Comparison of ENCODE assay signal across 18 cellular contexts in the genomic region with DNA sequence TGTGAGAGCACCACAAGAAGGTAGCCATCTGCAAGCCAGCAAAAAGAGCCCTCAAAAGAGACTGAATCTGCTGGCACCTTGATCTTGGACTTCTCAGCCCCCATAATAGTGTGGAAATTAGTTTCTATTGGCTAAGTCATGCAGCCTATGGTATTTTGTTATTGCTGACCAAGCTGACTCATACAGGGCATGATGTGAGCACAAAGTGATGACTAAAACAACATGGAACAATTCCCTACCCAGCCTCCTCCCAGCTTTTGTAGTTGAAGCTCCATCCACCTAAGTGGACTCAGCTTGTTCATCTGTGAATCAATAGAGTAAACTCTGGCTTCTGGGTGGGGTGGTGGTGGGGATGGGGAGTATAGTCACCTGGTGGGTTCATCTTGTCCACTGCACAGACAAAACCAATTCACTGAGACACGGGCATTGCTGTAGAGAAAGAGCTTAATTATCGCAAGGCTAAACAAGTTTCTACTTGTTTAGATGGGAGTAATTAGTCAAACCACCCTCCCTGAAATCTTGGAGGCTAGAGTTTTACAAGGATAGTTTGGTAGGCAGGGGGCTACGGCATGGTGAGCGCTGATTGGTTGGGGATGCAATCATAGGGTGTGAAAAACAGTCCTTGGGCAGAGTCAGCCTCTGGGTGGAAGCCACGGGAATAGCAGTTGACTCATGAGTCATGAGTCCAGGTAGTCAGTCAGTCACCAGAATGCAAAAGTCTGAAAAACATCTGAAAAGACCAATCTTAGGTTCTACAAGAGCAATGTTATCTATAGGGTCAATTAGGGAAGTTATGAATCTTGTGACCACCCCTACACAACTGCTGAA.
DNase-seq lines count a peak whose midpoint lies in the region; ATAC-seq and TF ChIP-seq lines count a peak whose summit lies in the region.
"Had no signal": no experiment of that assay in that cellular context is flagged by ENCODE, and none has a peak within 500 bp of the region (broad histone marks: within the 10 kb centered on the region; RNA-seq: fewer than 3 reads in every experiment).

No MANE protein-coding gene starts in this region.

- H3K4me3 Mint-ChIP-seq in natural killer cell, result no peak overlapping the region
- H3K4me3 Mint-ChIP-seq: activated B cell treated with CpG ODN at 0.5 μM for 24 hours; activated CD8-positive, alpha-beta memory T cell treated with anti-CD3 and anti-CD28 coated beads, Interleukin-2, amount 10 ng/mL, durations not matched to agents 7 days and 5 days; activated naive CD4-positive, alpha-beta T cell treated with anti-CD3 and anti-CD28 coated beads for 36 hours; CD14-positive monocyte; nephron progenitor cell; stimulated activated naive B cell treated with anti-CD40 and anti-IgM and Interleukin-4, amounts not matched to agents 10 μg/mL and 1 μg/mL and 100 μg/mL, for 72 hours had no signal

- no peak overlapping the region for H3K4ac ChIP-seq in mesenchymal stem cell (ENCODE audit: low read depth in 1 of 2, low read length in 2 of 2)

- no peak overlapping the region for H3K23ac ChIP-seq in mesenchymal stem cell (ENCODE audit: low read length in 2 of 2)

- no peak overlapping the region for H2BK5ac ChIP-seq in mesenchymal stem cell (ENCODE audit: low read depth, low read length, poor library complexity, severe bottlenecking)

- no peaks in the 10 kb centered on the region for H3K4me1 ChIP-seq in mesenchymal stem cell (ENCODE audit: control insufficient read depth, insufficient read depth, low read depth, low read length)
- H3K4me1 ChIP-seq: uterus had no signal

- in situ Hi-C loops in brain microvascular endothelial cell (cut with HindIII; ENCODE audit: low pct_ligation_motif_present, low sequenced_read_pairs), result no loop called here

- H2BK12ac ChIP-seq in mesenchymal stem cell (ENCODE audit: low read length in 2 of 2), result no peak overlapping the region

- no peaks in the 10 kb centered on the region for H3K79me1 ChIP-seq in mesenchymal stem cell (replicated peaks; ENCODE audit: low read length, poor library complexity, severe bottlenecking)

- H4K91ac ChIP-seq in mesenchymal stem cell (ENCODE audit: low read length), result no peak overlapping the region

- H3K4me3 ChIP-seq in brain microvascular endothelial cell (ENCODE audit: low read depth, low read length), result no peak overlapping the region
- no peak overlapping the region for H3K4me3 ChIP-seq in mesenchymal stem cell (ENCODE audit: insufficient read depth in 1 of 2, low read depth in 1 of 2, low read length in 2 of 2)
- H3K4me3 ChIP-seq: uterus had no signal

- H3K27me3 Mint-ChIP-seq in natural killer cell (ENCODE audit: low read depth in 2 of 2), result peaks cover 3 to 31% of the 10 kb centered on the region in 2 donors

- no peak overlapping the region for H4K8ac ChIP-seq in mesenchymal stem cell (ENCODE audit: low read length)

- H3K27me3 ChIP-seq in brain microvascular endothelial cell (replicated peaks) (no peaks in the 10 kb centered on the region), mesenchymal stem cell (ENCODE audit: control insufficient read depth in 1 of 2, insufficient read depth in 1 of 2, low read length in 2 of 2) (no peaks in the 10 kb centered on the region)
- H3K27me3 ChIP-seq: uterus had no signal

- no peak overlapping the region for H2AK5ac ChIP-seq in mesenchymal stem cell (ENCODE audit: low read length, severe bottlenecking)

- ATAC-seq in natural killer cell (no peak), HG03175 (IDR thresholded peaks at IDR 0.05; ENCODE audit: unreplicated experiment) (no peak)
- ATAC-seq: activated CD8-positive, alpha-beta memory T cell treated with anti-CD3 and anti-CD28 coated beads, Interleukin-2, amount 10 ng/mL, durations not matched to agents 7 days and 5 days; stimulated activated naive B cell treated with anti-CD40 and anti-IgM and Interleukin-4, amounts not matched to agents 10 μg/mL and 1 μg/mL and 100 μg/mL, for 72 hours had no signal

- TF ChIP-seq CTCF in brain microvascular endothelial cell (IDR thresholded peaks at IDR 0.05; ENCODE audit: low read depth, low read length, missing control alignments) (no peak), natural killer cell (IDR thresholded peaks at IDR 0.05) (no peak)

- H3K9me3 Mint-ChIP-seq in natural killer cell, result no peaks in the 10 kb centered on the region
- H3K9me3 Mint-ChIP-seq: activated B cell treated with CpG ODN at 0.5 μM for 24 hours; activated naive CD4-positive, alpha-beta T cell treated with anti-CD3 and anti-CD28 coated beads for 36 hours had no signal

- H3K36me3 ChIP-seq in brain microvascular endothelial cell (replicated peaks) (no peaks in the 10 kb centered on the region), mesenchymal stem cell (ENCODE audit: control insufficient read depth in 1 of 2, insufficient read depth in 2 of 2, low read depth in 1 of 2, low read length in 2 of 2) (no peaks in the 10 kb centered on the region)
- H3K36me3 ChIP-seq: uterus had no signal

- no peak overlapping the region for H3K27ac ChIP-seq in brain microvascular endothelial cell
- no peak overlapping the region for H3K27ac ChIP-seq in mesenchymal stem cell (ENCODE audit: low read length, poor library complexity, severe bottlenecking)
- H3K27ac ChIP-seq: uterus had no signal

- H2AFZ ChIP-seq in mesenchymal stem cell (ENCODE audit: low read depth, low read length), result no peak overlapping the region

- peaks cover 6% of the 10 kb centered on the region for H3K9me3 ChIP-seq in mesenchymal stem cell (ENCODE audit: control insufficient read depth, low read length)
- H3K9me3 ChIP-seq: uterus had no signal

- H3K27ac Mint-ChIP-seq in natural killer cell, result no peak overlapping the region
- H3K27ac Mint-ChIP-seq: activated B cell treated with CpG ODN at 0.5 μM for 24 hours; activated CD8-positive, alpha-beta memory T cell treated with anti-CD3 and anti-CD28 coated beads, Interleukin-2, amount 10 ng/mL, durations not matched to agents 7 days and 5 days; activated naive CD4-positive, alpha-beta T cell treated with anti-CD3 and anti-CD28 coated beads for 36 hours; CD14-positive monocyte; nephron progenitor cell; stimulated activated naive B cell treated with anti-CD40 and anti-IgM and Interleukin-4, amounts not matched to agents 10 μg/mL and 1 μg/mL and 100 μg/mL, for 72 hours had no signal

- no peak overlapping the region for H3K18ac ChIP-seq in mesenchymal stem cell (ENCODE audit: low read depth in 1 of 2, low read length in 2 of 2)

- 89% methylated on average over 5 of the region's 5 CpGs for WGBS in mesenchymal stem cell

- no peak overlapping the region for H3K14ac ChIP-seq in mesenchymal stem cell (ENCODE audit: low read length in 2 of 2)

- H3K4me2 ChIP-seq in mesenchymal stem cell (ENCODE audit: low read length, poor library complexity, severe bottlenecking), result no peak overlapping the region

- peak; percentile 64 for DNase-seq in Daoy (ENCODE audit: low read depth)
- DNase-seq in LHCN-M2 (ENCODE audit: low read depth), result peak; percentile 68
- DNase-seq in brain microvascular endothelial cell, result peak; percentile 56
- DNase-seq in mesenchymal stem cell, result peak; percentile 21
- no peak for DNase-seq in NCI-H2196 treated with DMSO at 0.1 percent for 48 hours (lab: John Stamatoyannopoulos, UW; ENCODE audit: unreplicated experiment)
- DNase-seq in natural killer cell, result no peak
- DNase-seq in SKM-1 treated with dmso at 0.1 percent for 144 hours (lab: John Stamatoyannopoulos, UW; ENCODE audit: unreplicated experiment), result no peak
- DNase-seq: activated B cell treated with CpG ODN at 0.5 μM for 24 hours; activated CD8-positive, alpha-beta memory T cell treated with anti-CD3 and anti-CD28 coated beads, Interleukin-2, amount 10 ng/mL, durations not matched to agents 7 days and 5 days; activated naive CD4-positive, alpha-beta T cell treated with anti-CD3 and anti-CD28 coated beads for 36 hours; central memory CD4-positive, alpha-beta T cell; Kasumi-1; NCI-H2029; nephron progenitor cell; stimulated activated naive B cell treated with anti-CD40 and anti-IgM and Interleukin-4, amounts not matched to agents 10 μg/mL and 1 μg/mL and 100 μg/mL, for 72 hours; uterus had no signal

- H2BK120ac ChIP-seq in mesenchymal stem cell (ENCODE audit: low read depth, low read length), result no peak overlapping the region

- H3K4me1 Mint-ChIP-seq in natural killer cell, result no peaks in the 10 kb centered on the region
- H3K4me1 Mint-ChIP-seq: activated B cell treated with CpG ODN at 0.5 μM for 24 hours; activated CD8-positive, alpha-beta memory T cell treated with anti-CD3 and anti-CD28 coated beads, Interleukin-2, amount 10 ng/mL, durations not matched to agents 7 days and 5 days; stimulated activated naive B cell treated with anti-CD40 and anti-IgM and Interleukin-4, amounts not matched to agents 10 μg/mL and 1 μg/mL and 100 μg/mL, for 72 hours had no signal

- no peaks in the 10 kb centered on the region for H3K36me3 Mint-ChIP-seq in natural killer cell
- H3K36me3 Mint-ChIP-seq: activated CD8-positive, alpha-beta memory T cell treated with anti-CD3 and anti-CD28 coated beads, Interleukin-2, amount 10 ng/mL, durations not matched to agents 7 days and 5 days; CD14-positive monocyte; stimulated activated naive B cell treated with anti-CD40 and anti-IgM and Interleukin-4, amounts not matched to agents 10 μg/mL and 1 μg/mL and 100 μg/mL, for 72 hours had no signal

- intact Hi-C loops in natural killer cell (cut with micrococcal nuclease), result no loop called here

- peak overlapping the region; percentile 66 for H3K9ac ChIP-seq in mesenchymal stem cell (ENCODE audit: low read length)

- no peak overlapping the region for H2BK15ac ChIP-seq in mesenchymal stem cell (ENCODE audit: low read depth, poor library complexity, severe bottlenecking)

Comparison
In these comparisons a context has a peak if more than half of its experiments do, and no peak if none do; other contexts are left out.
1. DNase-seq: peak in Daoy (single experiment), LHCN-M2 (single experiment), brain microvascular endothelial cell (single experiment) and mesenchymal stem cell (single experiment); none in NCI-H2196 treated with DMSO at 0.1 percent for 48 hours (single experiment), natural killer cell (single experiment) and SKM-1 treated with dmso at 0.1 percent for 144 hours (single experiment).